Comparison of ENCODE assay signal across 7 cellular contexts in the genomic region with DNA sequence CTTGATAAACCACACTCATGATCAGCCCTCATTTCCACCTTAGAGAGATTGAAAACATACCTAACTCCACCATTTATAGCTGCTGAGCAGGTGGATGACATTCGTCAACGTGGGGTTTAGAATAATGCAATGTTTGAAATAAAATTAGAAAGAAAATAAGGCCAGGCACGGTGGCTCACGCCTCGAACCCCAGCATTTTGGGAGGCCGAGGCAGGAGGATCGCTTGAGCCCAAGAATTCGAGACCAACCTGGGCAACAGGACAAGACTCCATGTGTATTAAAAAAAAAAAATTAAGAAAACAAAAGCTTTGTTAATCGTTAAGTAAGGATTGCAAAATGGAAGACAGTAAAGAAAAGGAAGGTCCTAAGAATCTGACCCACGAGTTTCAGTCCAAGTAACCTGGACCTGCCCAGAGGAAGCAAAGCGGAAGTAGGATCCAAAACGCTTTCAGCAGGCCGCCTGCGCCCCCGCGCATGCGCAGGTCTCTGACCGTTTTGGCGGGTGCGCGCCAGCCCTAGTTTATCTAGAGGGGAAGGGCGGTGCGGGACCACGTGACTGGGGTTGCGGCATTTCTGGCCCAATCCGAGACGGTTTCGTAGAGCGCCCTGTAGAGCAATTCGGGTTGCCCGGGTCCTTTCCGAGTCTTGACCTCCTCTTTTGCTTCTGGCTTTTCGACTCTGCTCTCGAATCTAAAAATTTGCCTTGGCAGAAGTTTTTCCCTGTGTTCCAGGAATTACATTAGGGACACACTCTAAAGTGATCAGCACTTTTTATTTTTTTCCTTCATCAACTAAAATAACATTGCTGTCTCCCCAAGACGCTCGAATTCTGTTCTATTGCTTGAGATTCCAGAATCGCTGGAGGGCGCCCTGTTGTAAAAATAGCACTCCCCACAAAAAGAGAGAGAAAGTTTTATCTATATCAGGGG. TPM values are rescaled to one million over a fixed set of nuclear protein-coding genes. Genes with fewer than 3 reads are reported as not detected.
A peak's percentile ranks its signal among the peaks of the same experiment; 100 is the strongest.
DNase-seq lines count a peak whose midpoint lies in the region; ATAC-seq and TF ChIP-seq lines count a peak whose summit lies in the region.

No MANE protein-coding gene starts in this region.

- H3K9me3 Mint-ChIP-seq in activated CD4-positive, alpha-beta T cell treated with anti-CD3 and anti-CD28 coated beads, Interleukin-2, amount 10 ng/mL, durations not matched to agents 24 days and 14 days = no peaks in the 10 kb centered on the region

- peaks cover 3% of the 10 kb centered on the region for H3K36me3 Mint-ChIP-seq in activated CD4-positive, alpha-beta T cell treated with anti-CD3 and anti-CD28 coated beads, Interleukin-2, amount 10 ng/mL, durations not matched to agents 24 days and 14 days (ENCODE audit: low read depth)

- peak overlapping the region; percentile 96 for H3K27ac Mint-ChIP-seq in activated CD4-positive, alpha-beta T cell treated with anti-CD3 and anti-CD28 coated beads, Interleukin-2, amount 10 ng/mL, durations not matched to agents 24 days and 14 days

- H3K4me3 Mint-ChIP-seq in activated CD4-positive, alpha-beta T cell treated with anti-CD3 and anti-CD28 coated beads, Interleukin-2, amount 10 ng/mL, durations not matched to agents 24 days and 14 days = peak overlapping the region; percentile 91

- H3K27me3 Mint-ChIP-seq in activated CD4-positive, alpha-beta T cell treated with anti-CD3 and anti-CD28 coated beads, Interleukin-2, amount 10 ng/mL, durations not matched to agents 24 days and 14 days = peaks cover 5% of the 10 kb centered on the region

- peak overlapping the region; percentile 35 to 74 for H3K27ac ChIP-seq in coronary artery

- peaks cover 15% of the 10 kb centered on the region for H3K4me1 Mint-ChIP-seq in activated CD4-positive, alpha-beta T cell treated with anti-CD3 and anti-CD28 coated beads, Interleukin-2, amount 10 ng/mL, durations not matched to agents 24 days and 14 days

- no peak for TF ChIP-seq CTCF in coronary artery (IDR thresholded peaks at IDR 0.05)

- peak overlapping the region; percentile 67 for H3K4me3 ChIP-seq in coronary artery

- peak; percentile 96 for ATAC-seq in GM18502 (IDR thresholded peaks at IDR 0.05; ENCODE audit: poor library complexity, unreplicated experiment)
- peak; percentile 96 for ATAC-seq in HG03045 (IDR thresholded peaks at IDR 0.05; ENCODE audit: unreplicated experiment)
- ATAC-seq in left colon = peak; percentile 96

- DNase-seq in NCI-H226 (peak; percentile 95), coronary artery (ENCODE audit: low spot score) (peak; percentile 98), left colon (peak; percentile 95)
- DNase-seq in activated CD4-positive, alpha-beta T cell treated with anti-CD3 and anti-CD28 coated beads, Interleukin-2, amount 10 ng/mL, durations not matched to agents 24 days and 14 days = peak; percentile 97
- DNase-seq in stimulated activated CD4-positive, alpha-beta T cell treated with anti-CD3 and anti-CD28 coated beads, Interleukin-1b, Interleukin-23, amount 100 ng/mL, for 48 hours = peak; percentile 93

- intact Hi-C loops in activated CD4-positive, alpha-beta T cell treated with anti-CD3 and anti-CD28 coated beads, Interleukin-2, amount 10 ng/mL, durations not matched to agents 24 days and 14 days (cut with micrococcal nuclease) = loop anchor here (1.0 to 2.0 kb wide), 2 partner anchors 21 to 55 kb away; a partner anchor contains a TSS
- intact Hi-C loops in left colon (cut with DNase I, micrococcal nuclease) = no loop called here

RNA-seq across cellular contexts. Expression of a gene that starts 22.5 kb away (rescaled TPM):
- 193 and 201 TPM in 2 replicates for total RNA-seq in activated CD4-positive, alpha-beta T cell treated with anti-CD3 and anti-CD28 coated beads, Interleukin-2, amount 10 ng/mL, durations not matched to agents 24 days and 14 days
- total RNA-seq in left colon = 10 to 100 TPM; 10.5 to 13.6 TPM

RNA-seq across cellular contexts. Expression of a gene that starts 44.1 kb away (rescaled TPM):
- total RNA-seq in activated CD4-positive, alpha-beta T cell treated with anti-CD3 and anti-CD28 coated beads, Interleukin-2, amount 10 ng/mL, durations not matched to agents 24 days and 14 days = not detected in 2 replicates
- total RNA-seq in left colon = under 1 TPM; 0.28 to 0.34 TPM

RNA-seq across cellular contexts. Expression of a gene that starts 55.4 kb away (rescaled TPM):
- total RNA-seq in activated CD4-positive, alpha-beta T cell treated with anti-CD3 and anti-CD28 coated beads, Interleukin-2, amount 10 ng/mL, durations not matched to agents 24 days and 14 days = 101 and 105 TPM in 2 replicates
- 100 to 1,000 TPM; 194 to 199 TPM for total RNA-seq in left colon

RNA-seq across cellular contexts. Expression of a gene that starts 59.2 kb away (rescaled TPM):
- 0.64 and 0.93 TPM in 2 replicates for total RNA-seq in activated CD4-positive, alpha-beta T cell treated with anti-CD3 and anti-CD28 coated beads, Interleukin-2, amount 10 ng/mL, durations not matched to agents 24 days and 14 days
- 10 to 100 TPM in 1 of 2 donors, 1 to 10 TPM in 1; 4.5 to 11.5 TPM for total RNA-seq in left colon

Comparison
In these comparisons a context has a peak if more than half of its experiments do, and no peak if none do; other contexts are left out.
1. Peak in every context shown above with its lines: DNase-seq, ATAC-seq, H3K4me3 ChIP-seq and H3K27ac ChIP-seq.
2. RNA of a gene that starts 22.5 kb away (total RNA-seq): 193 to 201 TPM in activated CD4-positive, alpha-beta T cell treated with anti-CD3 and anti-CD28 coated beads, Interleukin-2, amount 10 ng/mL, durations not matched to agents 24 days and 14 days; 10.5 to 13.6 TPM in left colon; every median in the first group is over 10 times any median in the second.